ENCODE assay signal across 26 cellular contexts in genomic region chr16:27770271-27771196, GRCh38.
DNase-seq lines count a peak whose midpoint lies in the region; ATAC-seq and TF ChIP-seq lines count a peak whose summit lies in the region.
"Had no signal": no experiment of that assay in that cellular context is flagged by ENCODE, and none has a peak within 500 bp of the region (broad histone marks: within the 10 kb centered on the region; RNA-seq: fewer than 3 reads in every experiment).

No MANE protein-coding gene starts in this region.

- no peaks in the 10 kb centered on the region for H3K27me3 Mint-ChIP-seq in endodermal cell (ENCODE audit: insufficient read depth)
- H3K27me3 Mint-ChIP-seq: activated CD4-positive, alpha-beta memory T cell treated with anti-CD3 and anti-CD28 coated beads, Interleukin-2, amount 10 ng/mL, durations not matched to agents 7 days and 5 days; CD4-positive, CD25-positive, alpha-beta regulatory T cell; dendritic cell treated with granulocyte-macrophage colony-stimulating factor and Interleukin-4, amounts not matched to agents 40 ng/mL and 50 ng/mL, for 4 days; stimulated activated naive CD8-positive, alpha-beta T cell treated with anti-CD3 and anti-CD28 coated beads, Interleukin-15, Interleukin-2, amounts not matched to agents 100 ng/mL and 50 ng/mL, for 24 hours had no signal

- H3K4me1 Mint-ChIP-seq in endodermal cell = no peaks in the 10 kb centered on the region
- H3K4me1 Mint-ChIP-seq: activated CD4-positive, alpha-beta memory T cell treated with anti-CD3 and anti-CD28 coated beads, Interleukin-2, amount 10 ng/mL, durations not matched to agents 7 days and 5 days; CD4-positive, CD25-positive, alpha-beta regulatory T cell had no signal

- 91% methylated on average over 13 to 17 of the region's 17 CpGs for WGBS in endodermal cell (ENCODE audit: insufficient coverage in 1 of 2, insufficient read length in 1 of 2), 2 experiments

- H3K36me3 ChIP-seq in BLaER1 (peaks cover 21% of the 10 kb centered on the region; the same call in 1 of the 2 replicates), endodermal cell (ENCODE audit: control insufficient read depth, insufficient read depth, low read length) (peaks cover 29% of the 10 kb centered on the region), osteoblast (ENCODE audit: insufficient read depth, low read length) (peaks cover 4% of the 10 kb centered on the region)
- H3K36me3 ChIP-seq: HAP-1 had no signal

- TF ChIP-seq CTCF in endodermal cell (conservative IDR thresholded peaks at IDR 0.05) (no peak), osteoblast (IDR thresholded peaks at IDR 0.05; ENCODE audit: extremely low read depth, low read depth, low read length) (no peak)

- H3K4me3 Mint-ChIP-seq in endodermal cell = no peak overlapping the region
- H3K4me3 Mint-ChIP-seq: activated CD4-positive, alpha-beta memory T cell treated with anti-CD3 and anti-CD28 coated beads, Interleukin-2, amount 10 ng/mL, durations not matched to agents 7 days and 5 days; CD4-positive, CD25-positive, alpha-beta regulatory T cell; dendritic cell treated with granulocyte-macrophage colony-stimulating factor and Interleukin-4, amounts not matched to agents 40 ng/mL and 50 ng/mL, for 4 days; stimulated activated naive CD8-positive, alpha-beta T cell treated with anti-CD3 and anti-CD28 coated beads, Interleukin-15, Interleukin-2, amounts not matched to agents 100 ng/mL and 50 ng/mL, for 24 hours had no signal

- H4K20me1 ChIP-seq in BLaER1 = no peaks in the 10 kb centered on the region
- no peaks in the 10 kb centered on the region for H4K20me1 ChIP-seq in osteoblast (ENCODE audit: insufficient read depth, low read length)

- H3K4me1 ChIP-seq in BLaER1 = peaks cover 89% of the 10 kb centered on the region
- H3K4me1 ChIP-seq in endodermal cell (ENCODE audit: control insufficient read depth, insufficient read depth, low read length) = no peaks in the 10 kb centered on the region
- H3K4me1 ChIP-seq in osteoblast (ENCODE audit: insufficient read depth, low read length) = peaks cover 4% of the 10 kb centered on the region
- H3K4me1 ChIP-seq: HAP-1, heart left ventricle, upper lobe of left lung had no signal

- H3K27ac ChIP-seq in BLaER1 (peak overlapping the region; percentile 88), endodermal cell (ENCODE audit: low read depth, low read length) (peak overlapping the region; percentile 44), osteoblast (ENCODE audit: low read depth, low read length) (no peak overlapping the region)
- H3K27ac ChIP-seq: heart left ventricle, upper lobe of left lung had no signal

- peaks cover 2% of the 10 kb centered on the region for H3K9me3 Mint-ChIP-seq in endodermal cell
- H3K9me3 Mint-ChIP-seq: activated CD4-positive, alpha-beta memory T cell treated with anti-CD3 and anti-CD28 coated beads, Interleukin-2, amount 10 ng/mL, durations not matched to agents 7 days and 5 days; CD4-positive, CD25-positive, alpha-beta regulatory T cell; dendritic cell treated with granulocyte-macrophage colony-stimulating factor and Interleukin-4, amounts not matched to agents 40 ng/mL and 50 ng/mL, for 4 days; stimulated activated naive CD8-positive, alpha-beta T cell treated with anti-CD3 and anti-CD28 coated beads, Interleukin-15, Interleukin-2, amounts not matched to agents 100 ng/mL and 50 ng/mL, for 24 hours had no signal

- no peak overlapping the region for H3K4me3 ChIP-seq in BLaER1
- H3K4me3 ChIP-seq in endodermal cell (ENCODE audit: low read length) = no peak overlapping the region
- no peak overlapping the region for H3K4me3 ChIP-seq in osteoblast (ENCODE audit: insufficient read depth, low read length)
- H3K4me3 ChIP-seq: HAP-1, heart left ventricle, mucosa of descending colon, upper lobe of left lung had no signal

- no peak overlapping the region for H3K27ac Mint-ChIP-seq in endodermal cell
- H3K27ac Mint-ChIP-seq: activated CD4-positive, alpha-beta memory T cell treated with anti-CD3 and anti-CD28 coated beads, Interleukin-2, amount 10 ng/mL, durations not matched to agents 7 days and 5 days; CD4-positive, CD25-positive, alpha-beta regulatory T cell; dendritic cell treated with granulocyte-macrophage colony-stimulating factor and Interleukin-4, amounts not matched to agents 40 ng/mL and 50 ng/mL, for 4 days; stimulated activated naive CD8-positive, alpha-beta T cell treated with anti-CD3 and anti-CD28 coated beads, Interleukin-15, Interleukin-2, amounts not matched to agents 100 ng/mL and 50 ng/mL, for 24 hours had no signal

- no peaks in the 10 kb centered on the region for H3K27me3 ChIP-seq in BLaER1
- H3K27me3 ChIP-seq in endodermal cell (ENCODE audit: control insufficient read depth, insufficient read depth, low read length, poor library complexity, severe bottlenecking) = no peaks in the 10 kb centered on the region
- H3K27me3 ChIP-seq in osteoblast (ENCODE audit: insufficient read depth, low read length) = no peaks in the 10 kb centered on the region
- H3K27me3 ChIP-seq: heart left ventricle, upper lobe of left lung had no signal

- peaks cover 31% of the 10 kb centered on the region for H3K36me3 Mint-ChIP-seq in endodermal cell (ENCODE audit: low read depth)

- no peak overlapping the region for H2AFZ ChIP-seq in osteoblast (ENCODE audit: low read length)

- no peak for ATAC-seq in GM18868 (IDR thresholded peaks at IDR 0.05; ENCODE audit: unreplicated experiment)
- ATAC-seq in HG02763 (IDR thresholded peaks at IDR 0.05; ENCODE audit: unreplicated experiment) = no peak
- ATAC-seq: left lobe of liver, mucosa of descending colon had no signal

- 0 out of 2 replicates have a peak overlapping the region, but pooled peaks have one; percentile 55 for H3K9ac ChIP-seq in BLaER1
- no peak overlapping the region for H3K9ac ChIP-seq in endodermal cell (ENCODE audit: extremely low read depth, low read length, poor library complexity, severe bottlenecking)

- H3K4me2 ChIP-seq in BLaER1 (peak overlapping the region; percentile 84), osteoblast (ENCODE audit: insufficient read depth, low read length) (peak overlapping the region; percentile 32)

- no peaks in the 10 kb centered on the region for H3K79me2 ChIP-seq in osteoblast (ENCODE audit: insufficient read depth, low read length)

- no peak for TF ChIP-seq RAD21 in Ishikawa (IDR thresholded peaks at IDR 0.05; ENCODE audit: low read depth)

- DNase-seq in endodermal cell (no peak), osteoblast (ENCODE audit: insufficient read length, low spot score, missing footprints) (peak; percentile 83), NK-92 (lab: John Stamatoyannopoulos, UW; ENCODE audit: unreplicated experiment) (no peak)
- DNase-seq in activated naive CD4-positive, alpha-beta T cell treated with Interleukin-2 at 50 U/mL for 16 hours = no peak
- DNase-seq: activated CD4-positive, alpha-beta memory T cell treated with anti-CD3 and anti-CD28 coated beads, Interleukin-2, amount 10 ng/mL, durations not matched to agents 7 days and 5 days; activated CD4-positive, CD25-positive, alpha-beta regulatory T cell; activated gamma-delta T cell treated with Interleukin-2 at 50 U/mL for 16 hours; activated T-cell treated with anti-CD3 and anti-CD28 coated beads for 4 hours; CD4-positive, CD25-positive, alpha-beta regulatory T cell; Karpas-422; NCI-H1694 treated with DMSO at 0.1 percent for 48 hours; NCI-H2227 treated with DMSO at 0.1 percent for 48 hours; NCI-H748 treated with DMSO at 0.1 percent for 48 hours; stimulated activated CD4-positive, alpha-beta T cell treated with anti-CD3 and anti-CD28 coated beads, Interleukin-4, amount 100 ng/mL, for 4 hours; T1000; upper lobe of left lung had no signal

- no peak for TF ChIP-seq EP300 in Ishikawa (IDR thresholded peaks at IDR 0.05; ENCODE audit: borderline replicate concordance)

- H3K9me3 ChIP-seq in BLaER1 (no peaks in the 10 kb centered on the region), endodermal cell (ENCODE audit: control insufficient read depth, low read length) (no peaks in the 10 kb centered on the region), osteoblast (ENCODE audit: low read depth, low read length) (no peaks in the 10 kb centered on the region)
- H3K9me3 ChIP-seq: HAP-1, heart left ventricle, mucosa of descending colon, upper lobe of left lung had no signal

TF ChIP-seq in Ishikawa, 13 proteins besides CTCF, POLR2A, EP300 and RAD21:
- TF ChIP-seq ZBTB7A (IDR thresholded peaks at IDR 0.05; ENCODE audit: low read depth) = 0 out of 2 replicates have a peak, but pooled peaks have one; percentile 4
- TF ChIP-seq FOXM1 (IDR thresholded peaks at IDR 0.05; ENCODE audit: borderline replicate concordance, low read depth) = no peak
- TF ChIP-seq MAX (IDR thresholded peaks at IDR 0.05) = no peak
